In genomic region chr11:18394928-18395734, GRCh38 we compare ENCODE assay signal across 8 cellular contexts. TPM values are rescaled to one million over a fixed set of nuclear protein-coding genes. Genes with fewer than 3 reads are reported as not detected.
A peak's percentile ranks its signal among the peaks of the same experiment; 100 is the strongest.
DNase-seq lines count a peak whose midpoint lies in the region; ATAC-seq and TF ChIP-seq lines count a peak whose summit lies in the region.

No MANE protein-coding gene starts in this region.

- H3K4me3 ChIP-seq in AG04449 (ENCODE audit: low read depth, low read length) (peak overlapping the region; percentile 100), HUES64 (ENCODE audit: low read length) (peak overlapping the region; percentile 76), muscle layer of colon (ENCODE audit: low read depth in 1 of 2, low read length in 2 of 2) (peak overlapping the region; percentile 78 to 82)

- POLR2A ChIA-PET in AG04449 (lab: Yijun Ruan, JAX), result interaction anchor here (0.6 to 5.5 kb wide), 25 partner anchors 10 to 239 kb away, joined by 3 to 226 read pairs (median 5); partner anchors contain the start of genes GTF2H1, HPS5, SPTY2D1 and TSG101
- POLR2A ChIA-PET in activated CD8-positive, alpha-beta T cell treated with anti-CD3 and anti-CD28 coated beads for 36 hours (lab: Charles Lee), result interaction anchor here (0.6 to 7.3 kb wide), 34 partner anchors 11 to 1329 kb away, joined by 3 to 128 read pairs (median 4); partner anchors contain the start of genes GTF2H1, HPS5, LDHC and SERGEF

- ATAC-seq in activated CD8-positive, alpha-beta T cell treated with anti-CD3 and anti-CD28 coated beads for 36 hours, result no peak
- no peak for ATAC-seq in HG02623 (IDR thresholded peaks at IDR 0.05; ENCODE audit: unreplicated experiment)
- no peak for ATAC-seq in omental fat pad (ENCODE audit: low FRiP score)

- peak overlapping the region; percentile 98 for H3K27ac Mint-ChIP-seq in activated CD8-positive, alpha-beta T cell treated with anti-CD3 and anti-CD28 coated beads for 36 hours
- peak overlapping the region; percentile 97 for H3K27ac Mint-ChIP-seq in type B pancreatic cell

- no peaks in the 10 kb centered on the region for H3K9me3 Mint-ChIP-seq in activated CD8-positive, alpha-beta T cell treated with anti-CD3 and anti-CD28 coated beads for 36 hours
- no peaks in the 10 kb centered on the region for H3K9me3 Mint-ChIP-seq in type B pancreatic cell

- peaks cover 52% of the 10 kb centered on the region for H3K4me1 Mint-ChIP-seq in activated CD8-positive, alpha-beta T cell treated with anti-CD3 and anti-CD28 coated beads for 36 hours (ENCODE audit: low read depth)
- H3K4me1 Mint-ChIP-seq in type B pancreatic cell (ENCODE audit: unreplicated experiment), result peaks cover 21% of the 10 kb centered on the region

- no peak for DNase-seq in AG04449 (ENCODE audit: low read depth, low spot score)
- peak; percentile 24 for DNase-seq in activated CD8-positive, alpha-beta T cell treated with anti-CD3 and anti-CD28 coated beads for 36 hours
- no peak for DNase-seq in epithelial cell of prostate (ENCODE audit: low read depth, low spot score)
- no peak for DNase-seq in type B pancreatic cell (ENCODE audit: extremely low spot score, unreplicated experiment)
- no peak for DNase-seq in omental fat pad (ENCODE audit: low spot score)

- H3K36me3 ChIP-seq in HUES64 (ENCODE audit: insufficient read depth, low read length) (peaks cover 39% of the 10 kb centered on the region), muscle layer of colon (ENCODE audit: insufficient read depth, low read length) (peaks cover 32% of the 10 kb centered on the region)

- H3K27me3 Mint-ChIP-seq in activated CD8-positive, alpha-beta T cell treated with anti-CD3 and anti-CD28 coated beads for 36 hours, result no peaks in the 10 kb centered on the region
- no peaks in the 10 kb centered on the region for H3K27me3 Mint-ChIP-seq in type B pancreatic cell

- WGBS in HUES64, result 2% methylated on average over 35 of the region's 36 CpGs

- H3K4me1 ChIP-seq in HUES64 (ENCODE audit: insufficient read depth, low read length), result 0 out of 2 replicates have a peak, but pooled peaks cover 5% of the 10 kb centered on the region
- peaks cover 12% of the 10 kb centered on the region for H3K4me1 ChIP-seq in muscle layer of colon (ENCODE audit: insufficient read depth, low read length)

- peak overlapping the region; percentile 95 for H3K4me3 Mint-ChIP-seq in activated CD8-positive, alpha-beta T cell treated with anti-CD3 and anti-CD28 coated beads for 36 hours
- H3K4me3 Mint-ChIP-seq in type B pancreatic cell, result peak overlapping the region; percentile 95

- H3K9ac ChIP-seq in HUES64 (ENCODE audit: low read depth, low read length) (peak overlapping the region; percentile 95), muscle layer of colon (ENCODE audit: low read length) (peak overlapping the region; percentile 93)

- no peaks in the 10 kb centered on the region for H3K27me3 ChIP-seq in HUES64 (ENCODE audit: insufficient read depth, low read length)
- H3K27me3 ChIP-seq in muscle layer of colon (ENCODE audit: control insufficient read depth in 1 of 2, insufficient read depth in 2 of 2, low read length in 2 of 2), result no peaks in the 10 kb centered on the region

- H3K36me3 Mint-ChIP-seq in activated CD8-positive, alpha-beta T cell treated with anti-CD3 and anti-CD28 coated beads for 36 hours (ENCODE audit: low read depth), result peaks cover 54% of the 10 kb centered on the region
- peaks cover 8% of the 10 kb centered on the region for H3K36me3 Mint-ChIP-seq in type B pancreatic cell

- no peak for TF ChIP-seq CTCF in AG04449 (IDR thresholded peaks at IDR 0.05; ENCODE audit: insufficient read depth, low read length, missing control alignments)
- no peak for TF ChIP-seq CTCF in activated CD8-positive, alpha-beta T cell treated with anti-CD3 and anti-CD28 coated beads for 36 hours (IDR thresholded peaks at IDR 0.05)
- no peak for TF ChIP-seq CTCF in type B pancreatic cell (conservative IDR thresholded peaks at IDR 0.05)
- no peak for TF ChIP-seq CTCF in omental fat pad (IDR thresholded peaks at IDR 0.05)

- CTCF ChIA-PET in AG04449 (lab: Yijun Ruan, JAX), result interaction anchor here (1.0 to 2.5 kb wide), 6 partner anchors 11 to 150 kb away, joined by 3 to 5 read pairs (median 3); no protein-coding TSS in a partner anchor
- CTCF ChIA-PET in activated CD8-positive, alpha-beta T cell treated with anti-CD3 and anti-CD28 coated beads for 36 hours (lab: Charles Lee), result interaction anchor here (1.0 to 5.4 kb wide), 4 partner anchors 11 to 280 kb away, joined by 3 to 32 read pairs (median 6); no protein-coding TSS in a partner anchor

- H3K27ac ChIP-seq in HUES64 (ENCODE audit: low read depth, low read length), result peak overlapping the region; percentile 81
- peak overlapping the region; percentile 90 for H3K27ac ChIP-seq in epithelial cell of prostate
- H3K27ac ChIP-seq in muscle layer of colon (ENCODE audit: low read depth, low read length), result peak overlapping the region; percentile 98

- H3K9me3 ChIP-seq in HUES64 (ENCODE audit: insufficient read depth, low read depth, low read length), result no peaks in the 10 kb centered on the region
- no peaks in the 10 kb centered on the region for H3K9me3 ChIP-seq in muscle layer of colon (ENCODE audit: low read length)

- intact Hi-C loops in activated CD8-positive, alpha-beta T cell treated with anti-CD3 and anti-CD28 coated beads for 36 hours (cut with micrococcal nuclease), result loop anchor here (1.0 to 2.0 kb wide), 2 partner anchors 11 to 72 kb away; partner anchors contain the start of genes GTF2H1 and HPS5

RNA-seq across cellular contexts. Expression of gene LDHA, which starts 0.8 kb away (rescaled TPM):
- polyA plus RNA-seq in HUES64 (2013, experiment 1 of 2), result 519 TPM
- 616 TPM for polyA plus RNA-seq in HUES64 (2013, experiment 2 of 2)
- 1,000 to 10,000 TPM; 2,418 to 2,447 TPM for total RNA-seq in activated CD8-positive, alpha-beta T cell treated with anti-CD3 and anti-CD28 coated beads for 36 hours
- total RNA-seq in type B pancreatic cell (ENCODE audit: low replicate concordance), result 147 and 173 TPM in 2 replicates
- 100 to 1,000 TPM; 403 to 946 (median 700) TPM for total RNA-seq in omental fat pad

RNA-seq across cellular contexts. Expression of gene LDHC, which starts 17.0 kb away (rescaled TPM):
- polyA plus RNA-seq in HUES64 (2013, experiment 1 of 2), result not detected
- not detected for polyA plus RNA-seq in HUES64 (2013, experiment 2 of 2)
- not detected for total RNA-seq in activated CD8-positive, alpha-beta T cell treated with anti-CD3 and anti-CD28 coated beads for 36 hours
- total RNA-seq in type B pancreatic cell (ENCODE audit: low replicate concordance) (0.63 and 1.1 TPM in 2 replicates), omental fat pad (under 1 TPM in 2 of 4 donors, not detected in 2; 0.19 to 0.60 TPM)
